10 cellular contexts compared by ENCODE assay signal in the genomic region with DNA sequence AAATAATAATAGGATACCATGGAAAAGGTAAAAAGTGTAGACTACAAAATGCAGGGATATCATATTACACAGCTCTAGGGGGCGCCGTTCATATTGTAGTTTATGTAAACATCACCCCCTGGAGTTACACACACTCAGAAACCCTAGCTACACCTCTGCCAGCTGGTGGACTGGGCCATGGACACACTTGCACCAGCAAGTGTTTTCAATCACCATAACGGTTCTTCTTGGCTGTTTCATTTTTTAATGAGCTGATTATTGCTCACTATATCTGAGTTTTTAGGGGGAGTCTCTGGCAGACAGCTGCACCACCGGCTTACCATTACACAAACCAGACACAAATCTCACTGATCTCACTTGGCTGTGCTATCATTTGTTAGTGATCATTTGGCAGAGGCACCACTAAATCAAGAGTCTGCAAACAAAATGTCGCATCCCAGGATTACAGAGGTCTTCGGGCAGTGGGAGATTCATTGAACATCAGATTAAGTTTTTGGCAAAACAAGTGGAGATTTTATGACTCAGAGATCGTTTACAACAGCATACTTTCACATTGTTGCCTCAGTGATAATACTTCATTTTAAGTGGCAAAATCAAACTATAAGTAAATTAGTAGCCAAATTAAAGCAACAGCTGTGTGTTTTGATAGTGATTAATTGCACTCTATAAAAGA.
A peak's percentile ranks its signal among the peaks of the same experiment; 100 is the strongest.
DNase-seq lines count a peak whose midpoint lies in the region; ATAC-seq and TF ChIP-seq lines count a peak whose summit lies in the region.
"Had no signal": no experiment of that assay in that cellular context is flagged by ENCODE, and none has a peak within 500 bp of the region (broad histone marks: within the 10 kb centered on the region; RNA-seq: fewer than 3 reads in every experiment).

No MANE protein-coding gene starts in this region.

- no peaks in the 10 kb centered on the region for H3K9me3 Mint-ChIP-seq in CD4-positive, alpha-beta T cell

- H3K4me3 Mint-ChIP-seq in CD4-positive, alpha-beta T cell, result no peak overlapping the region

- H3K27me3 ChIP-seq in CD4-positive, alpha-beta T cell (ENCODE audit: control insufficient read depth, insufficient read depth, low read length), result no peaks in the 10 kb centered on the region

- H3K27ac Mint-ChIP-seq in CD4-positive, alpha-beta T cell, result no peak overlapping the region

- ATAC-seq in sciatic nerve (peak; percentile 55), HG03175 (IDR thresholded peaks at IDR 0.05; ENCODE audit: unreplicated experiment) (no peak), HG03378 (IDR thresholded peaks at IDR 0.05; ENCODE audit: unreplicated experiment) (no peak)
- ATAC-seq in CD4-positive, alpha-beta T cell (ENCODE audit: poor library complexity), result no peak

- no peaks in the 10 kb centered on the region for H3K9me3 ChIP-seq in CD4-positive, alpha-beta T cell (ENCODE audit: control insufficient read depth, low read length)

- intact Hi-C loops in sciatic nerve (cut with DNase I), result no loop called here
- intact Hi-C loops in CD4-positive, alpha-beta T cell (cut with DNase I, micrococcal nuclease), result no loop called here

- no peak overlapping the region for H3K27ac ChIP-seq in CD4-positive, alpha-beta T cell (ENCODE audit: low read depth, low read length)

- no peak for TF ChIP-seq CTCF in CD4-positive, alpha-beta T cell (IDR thresholded peaks at IDR 0.05)

- H3K27me3 Mint-ChIP-seq in CD4-positive, alpha-beta T cell, result no peaks in the 10 kb centered on the region

- TF ChIP-seq POLR2A in erythroblast (IDR thresholded peaks at IDR 0.05; ENCODE audit: low read length), result no peak

- CTCF ChIA-PET in CD4-positive, alpha-beta T cell (lab: Charles Lee), result no interaction called here

- DNase-seq in NCI-H524 (lab: John Stamatoyannopoulos, UW), result peak; percentile 8 to 56
- no peak for DNase-seq in NCI-H524 treated with DMSO at 0.1 percent for 48 hours (lab: John Stamatoyannopoulos, UW)
- peak; percentile 69 for DNase-seq in NCI-H82 treated with DMSO at 0.1 percent for 48 hours (lab: John Stamatoyannopoulos, UW; ENCODE audit: unreplicated experiment)
- peak; percentile 42 to 45 for DNase-seq in erythroblast (lab: John Stamatoyannopoulos, UW)
- DNase-seq in sciatic nerve (ENCODE audit: low spot score), result no peak
- DNase-seq in CD4-positive, alpha-beta T cell, result no peak
- DNase-seq: NCI-H2107; stimulated activated CD4-positive, alpha-beta T cell treated with anti-CD3 and anti-CD28 coated beads, Interleukin-4, amount 100 ng/mL, for 24 hours had no signal

- H3K4me1 Mint-ChIP-seq in CD4-positive, alpha-beta T cell (ENCODE audit: low read depth), result no peaks in the 10 kb centered on the region

- H3K36me3 Mint-ChIP-seq in CD4-positive, alpha-beta T cell (ENCODE audit: low read depth), result no peaks in the 10 kb centered on the region

- POLR2A ChIA-PET in CD4-positive, alpha-beta T cell (lab: Charles Lee), result no interaction called here

Comparison
In these comparisons a context has a peak if more than half of its experiments do, and no peak if none do; other contexts are left out.
1. DNase-seq: peak in NCI-H524 (2 of 2), NCI-H82 treated with DMSO at 0.1 percent for 48 hours (single experiment) and erythroblast (2 of 2); none in NCI-H524 treated with DMSO at 0.1 percent for 48 hours (single experiment), sciatic nerve (single experiment) and CD4-positive, alpha-beta T cell (0 of 10).